ENCODE assay signal across 9 cellular contexts in the genomic region with DNA sequence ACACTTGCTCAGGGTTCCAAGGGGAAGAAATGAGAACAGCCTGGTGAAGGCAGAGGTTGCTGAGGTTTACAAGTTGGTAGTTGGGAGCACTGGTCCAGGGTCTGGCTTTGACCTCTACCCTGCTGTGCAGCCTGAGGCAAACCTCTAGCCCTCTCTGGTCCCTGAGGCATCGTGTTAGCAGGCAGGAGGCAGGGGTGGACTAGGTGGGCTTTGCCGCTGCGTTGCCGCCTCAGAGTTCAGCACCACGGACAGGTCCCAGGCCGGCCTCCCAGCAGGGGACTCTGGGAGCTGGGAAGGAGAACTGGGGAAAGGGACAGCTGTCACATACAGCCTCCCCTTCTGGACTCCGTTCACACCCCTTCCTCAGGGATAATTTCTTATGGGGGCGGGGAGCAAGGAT. TPM values are rescaled to one million over a fixed set of nuclear protein-coding genes. Genes with fewer than 3 reads are reported as not detected.
A peak's percentile ranks its signal among the peaks of the same experiment; 100 is the strongest.
DNase-seq lines count a peak whose midpoint lies in the region; ATAC-seq and TF ChIP-seq lines count a peak whose summit lies in the region.
"Had no signal": no experiment of that assay in that cellular context is flagged by ENCODE, and none has a peak within 500 bp of the region (broad histone marks: within the 10 kb centered on the region; RNA-seq: fewer than 3 reads in every experiment).

No MANE protein-coding gene starts in this region.

- POLR2A ChIA-PET in RWPE1 (lab: Yijun Ruan, JAX; ENCODE audit: low non-redundant PET): no interaction called here

- in situ Hi-C loops in GM13976 (cut with MboI; ENCODE audit: low sequenced_read_pairs, unreplicated experiment): no loop called here

- H3K4me3 Mint-ChIP-seq in brain: peak overlapping the region in 4 of 5 experiments; percentile 85 to 93 (median 88)

- H3K27ac ChIP-seq in RWPE1: no peak overlapping the region

- DNase-seq in GM13976 (ENCODE audit: low spot score) (peak; percentile 69), NCI-H1048 (lab: John Stamatoyannopoulos, UW) (peak; percentile 6), myocyte (ENCODE audit: low read depth) (peak; percentile 74), RWPE1 (ENCODE audit: low spot score) (no peak)

- H3K4me1 Mint-ChIP-seq in brain: peaks cover 27% of the 10 kb centered on the region

- peaks cover 0 to 5% (median 0%) of the 10 kb centered on the region in 5 experiments for H3K9me3 Mint-ChIP-seq in brain

- peaks cover 36% of the 10 kb centered on the region for H3K36me3 Mint-ChIP-seq in brain

- ATAC-seq in HG03460 (IDR thresholded peaks at IDR 0.05; ENCODE audit: unreplicated experiment) (no peak), GM19023 (IDR thresholded peaks at IDR 0.05; ENCODE audit: unreplicated experiment) (no peak), HG03571 (IDR thresholded peaks at IDR 0.05; ENCODE audit: unreplicated experiment) (no peak)

- CTCF ChIA-PET in RWPE1 (lab: Yijun Ruan, JAX): no interaction called here

- no peak for TF ChIP-seq CTCF in GM13976 (IDR thresholded peaks at IDR 0.05; ENCODE audit: borderline replicate concordance, control extremely low read depth, extremely low read depth, insufficient read depth, missing control alignments)
- TF ChIP-seq CTCF in brain (conservative IDR thresholded peaks at IDR 0.05): no peak
- TF ChIP-seq CTCF in RWPE1 (conservative IDR thresholded peaks at IDR 0.05; ENCODE audit: low read depth): no peak

- peaks cover 7% of the 10 kb centered on the region for H3K27me3 Mint-ChIP-seq in brain

- H3K27ac Mint-ChIP-seq in brain: peak overlapping the region in 4 of 5 experiments; percentile 86 to 99 (median 97)

RNA-seq across cellular contexts. Expression of a gene that starts 3.1 kb away (rescaled TPM):
- 37.8 TPM for polyA plus RNA-seq in brain (ENCODE audit: insufficient read depth, low read depth, low replicate concordance)
- total RNA-seq in myocyte: 0.05 TPM in 1 of 2 replicates, not detected in the other
- polyA plus RNA-seq in myocyte (2012): not detected
- polyA plus RNA-seq: keratinocyte had no signal

RNA-seq across cellular contexts. Expression of a gene that starts 11.7 kb away (rescaled TPM):
- polyA plus RNA-seq in brain (ENCODE audit: insufficient read depth, low read depth, low replicate concordance): 25.0 TPM
- total RNA-seq in myocyte: 6.9 and 9.7 TPM in 2 replicates
- 9.4 TPM for polyA plus RNA-seq in myocyte (2012)

RNA-seq across cellular contexts. Expression of a gene that starts 22.8 kb away (rescaled TPM):
- 97.8 TPM for polyA plus RNA-seq in brain (ENCODE audit: insufficient read depth, low read depth, low replicate concordance)
- 46.4 and 55.4 TPM in 2 replicates for total RNA-seq in myocyte
- 78.6 TPM for polyA plus RNA-seq in myocyte (2012)

RNA-seq across cellular contexts. Expression of a gene that starts 22.9 kb away (rescaled TPM):
- polyA plus RNA-seq in brain (ENCODE audit: insufficient read depth, low read depth, low replicate concordance): 31.0 TPM
- 12.7 and 15.4 TPM in 2 replicates for total RNA-seq in myocyte
- 23.9 TPM for polyA plus RNA-seq in myocyte (2012)

RNA-seq across cellular contexts. Expression of a gene that starts 44.8 kb away (rescaled TPM):
- polyA plus RNA-seq in brain (ENCODE audit: insufficient read depth, low read depth, low replicate concordance): 22.1 TPM
- total RNA-seq in myocyte: not detected in 2 replicates
- 0.33 TPM for polyA plus RNA-seq in myocyte (2012)
